Comparison of ENCODE assay signal across 2 cellular contexts in the genomic region with DNA sequence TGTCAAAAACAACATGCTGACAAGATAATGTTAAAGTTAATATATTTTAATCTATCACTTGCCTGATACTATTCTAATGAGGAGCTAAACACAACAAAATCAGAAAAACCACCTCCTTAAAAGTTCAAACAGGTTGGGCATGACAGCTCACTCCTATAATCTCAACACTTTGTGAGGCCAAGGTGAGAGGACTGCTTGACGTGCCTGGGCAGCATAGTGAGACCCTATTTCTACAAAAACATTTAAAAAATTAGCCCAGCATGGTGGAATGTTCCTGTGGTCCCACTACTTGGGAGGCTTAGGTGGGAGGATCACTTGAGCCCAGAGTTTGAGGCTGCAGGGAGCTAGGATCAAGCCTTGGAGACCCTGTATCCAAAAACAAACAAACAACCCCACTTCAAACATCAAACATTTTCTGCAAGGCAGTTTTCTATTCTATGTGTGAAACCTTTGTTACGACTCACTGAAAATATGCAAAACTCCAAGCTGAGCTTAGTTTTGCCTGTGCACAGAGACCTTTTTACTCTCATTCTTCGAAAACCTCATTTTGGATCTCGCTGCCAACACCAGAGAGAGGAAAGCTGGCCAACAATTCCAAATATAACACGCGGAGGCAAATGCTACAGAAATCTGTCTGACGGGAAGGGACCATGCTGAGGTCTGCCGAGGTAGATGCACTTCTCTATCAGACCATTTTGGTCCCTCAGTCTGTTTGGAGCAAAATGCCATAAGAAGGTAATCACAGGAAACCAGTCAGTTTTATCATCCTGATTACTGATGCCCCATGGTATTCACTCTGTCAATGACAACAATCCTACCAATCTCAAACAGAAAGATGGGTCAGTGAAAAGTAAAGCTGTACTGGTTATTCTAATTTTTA.
TF ChIP-seq lines count a peak whose summit lies in the region.

No MANE protein-coding gene starts in this region.

TF ChIP-seq in SK-N-SH, 30 proteins besides CTCF, POLR2A, EP300 and RAD21 (continued from another document):
- TF ChIP-seq, protein P1, sequence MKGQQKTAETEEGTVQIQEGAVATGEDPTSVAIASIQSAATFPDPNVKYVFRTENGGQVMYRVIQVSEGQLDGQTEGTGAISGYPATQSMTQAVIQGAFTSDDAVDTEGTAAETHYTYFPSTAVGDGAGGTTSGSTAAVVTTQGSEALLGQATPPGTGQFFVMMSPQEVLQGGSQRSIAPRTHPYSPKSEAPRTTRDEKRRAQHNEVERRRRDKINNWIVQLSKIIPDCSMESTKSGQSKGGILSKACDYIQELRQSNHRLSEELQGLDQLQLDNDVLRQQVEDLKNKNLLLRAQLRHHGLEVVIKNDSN (IDR thresholded peaks at IDR 0.05; ENCODE audit: borderline replicate concordance, low read depth), result no peak
- TF ChIP-seq MXI1 (IDR thresholded peaks at IDR 0.05; ENCODE audit: low read depth, low read length) (no peak), MAX (IDR thresholded peaks at IDR 0.05; ENCODE audit: low read depth) (0 out of 2 replicates have a peak, but pooled peaks have one; percentile 19), NFIC (IDR thresholded peaks at IDR 0.05; ENCODE audit: borderline replicate concordance) (peak; percentile 28; the same call in 1 of the 2 replicates), RCOR1 (IDR thresholded peaks at IDR 0.05; ENCODE audit: low read length) (no peak), FOSL2 (IDR thresholded peaks at IDR 0.05; ENCODE audit: borderline replicate concordance, low read depth) (peak; percentile 56; the same call in 1 of the 2 replicates), TCF12 (IDR thresholded peaks at IDR 0.05) (peak; percentile 34; the same call in 1 of the 2 replicates), PBX3 (IDR thresholded peaks at IDR 0.05) (peak; percentile 64), YY1 (IDR thresholded peaks at IDR 0.05; ENCODE audit: low read depth) (no peak), NRF1 (IDR thresholded peaks at IDR 0.05; ENCODE audit: low read depth, low read length) (no peak), RXRA (IDR thresholded peaks at IDR 0.05; ENCODE audit: borderline replicate concordance, low read depth) (no peak), EZH2phosphoT487 (IDR thresholded peaks at IDR 0.05; ENCODE audit: borderline replicate concordance, low read depth) (no peak), ELF1 (IDR thresholded peaks at IDR 0.05) (no peak), RFX5 (IDR thresholded peaks at IDR 0.05; ENCODE audit: low read length) (no peak)
- TF ChIP-seq, protein P2, sequence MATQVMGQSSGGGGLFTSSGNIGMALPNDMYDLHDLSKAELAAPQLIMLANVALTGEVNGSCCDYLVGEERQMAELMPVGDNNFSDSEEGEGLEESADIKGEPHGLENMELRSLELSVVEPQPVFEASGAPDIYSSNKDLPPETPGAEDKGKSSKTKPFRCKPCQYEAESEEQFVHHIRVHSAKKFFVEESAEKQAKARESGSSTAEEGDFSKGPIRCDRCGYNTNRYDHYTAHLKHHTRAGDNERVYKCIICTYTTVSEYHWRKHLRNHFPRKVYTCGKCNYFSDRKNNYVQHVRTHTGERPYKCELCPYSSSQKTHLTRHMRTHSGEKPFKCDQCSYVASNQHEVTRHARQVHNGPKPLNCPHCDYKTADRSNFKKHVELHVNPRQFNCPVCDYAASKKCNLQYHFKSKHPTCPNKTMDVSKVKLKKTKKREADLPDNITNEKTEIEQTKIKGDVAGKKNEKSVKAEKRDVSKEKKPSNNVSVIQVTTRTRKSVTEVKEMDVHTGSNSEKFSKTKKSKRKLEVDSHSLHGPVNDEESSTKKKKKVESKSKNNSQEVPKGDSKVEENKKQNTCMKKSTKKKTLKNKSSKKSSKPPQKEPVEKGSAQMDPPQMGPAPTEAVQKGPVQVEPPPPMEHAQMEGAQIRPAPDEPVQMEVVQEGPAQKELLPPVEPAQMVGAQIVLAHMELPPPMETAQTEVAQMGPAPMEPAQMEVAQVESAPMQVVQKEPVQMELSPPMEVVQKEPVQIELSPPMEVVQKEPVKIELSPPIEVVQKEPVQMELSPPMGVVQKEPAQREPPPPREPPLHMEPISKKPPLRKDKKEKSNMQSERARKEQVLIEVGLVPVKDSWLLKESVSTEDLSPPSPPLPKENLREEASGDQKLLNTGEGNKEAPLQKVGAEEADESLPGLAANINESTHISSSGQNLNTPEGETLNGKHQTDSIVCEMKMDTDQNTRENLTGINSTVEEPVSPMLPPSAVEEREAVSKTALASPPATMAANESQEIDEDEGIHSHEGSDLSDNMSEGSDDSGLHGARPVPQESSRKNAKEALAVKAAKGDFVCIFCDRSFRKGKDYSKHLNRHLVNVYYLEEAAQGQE (IDR thresholded peaks at IDR 0.05; ENCODE audit: low read depth, low read length), result no peak

TF ChIP-seq in SK-N-SH treated with all-trans-retinoic acid at 6 μM for 48 hours, 23 proteins besides CTCF, POLR2A, EP300 and RAD21 (continued from another document):
- TF ChIP-seq TSHZ2 (CRISPR knock-in tag; IDR thresholded peaks at IDR 0.05), result no peak
- no peak for TF ChIP-seq CSDC2 (CRISPR knock-in tag; IDR thresholded peaks at IDR 0.05)
- TF ChIP-seq TCF4 (CRISPR knock-in tag; IDR thresholded peaks at IDR 0.05; ENCODE audit: borderline replicate concordance), result no peak
- no peak for TF ChIP-seq BACH2 (CRISPR knock-in tag; IDR thresholded peaks at IDR 0.05; ENCODE audit: borderline replicate concordance)
